16 cellular contexts compared by ENCODE assay signal in the genomic region with DNA sequence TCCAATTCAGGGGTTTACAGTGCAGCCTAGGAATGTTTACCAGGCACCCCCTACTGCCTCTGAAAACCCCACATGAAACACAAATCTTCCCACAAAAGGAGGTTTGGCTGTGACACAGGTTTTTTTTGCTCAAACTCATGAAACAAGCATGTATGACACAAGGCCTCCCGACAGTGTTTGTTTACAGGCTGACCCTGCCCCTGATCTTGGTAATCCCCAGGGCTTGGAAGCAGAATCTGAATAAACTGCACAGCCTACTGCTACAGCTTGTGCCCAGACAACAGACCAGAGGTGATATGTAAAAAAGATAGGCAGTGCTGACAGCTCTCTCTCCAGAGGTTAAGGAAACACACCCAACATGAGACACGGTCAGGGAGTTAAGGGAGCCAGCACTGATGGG.
DNase-seq lines count a peak whose midpoint lies in the region; ATAC-seq, FAIRE-seq and TF ChIP-seq lines count a peak whose summit lies in the region.
"Had no signal": no experiment of that assay in that cellular context is flagged by ENCODE, and none has a peak within 500 bp of the region (broad histone marks: within the 10 kb centered on the region; RNA-seq: fewer than 3 reads in every experiment).

No MANE protein-coding gene starts in this region.

- H3K36me3 Mint-ChIP-seq in type B pancreatic cell: peaks cover 19% of the 10 kb centered on the region

- no peaks in the 10 kb centered on the region for H3K27me3 Mint-ChIP-seq in type B pancreatic cell
- H3K27me3 Mint-ChIP-seq: activated naive CD8-positive, alpha-beta T cell treated with anti-CD3 and anti-CD28 coated beads, Interleukin-2, amount 10 ng/mL, durations not matched to agents 7 days and 5 days; naive thymus-derived CD4-positive, alpha-beta T cell had no signal

- peaks cover 1% of the 10 kb centered on the region for H3K36me3 ChIP-seq in bronchial epithelial cell (ENCODE audit: control insufficient read depth, insufficient read depth, low read length)
- H3K36me3 ChIP-seq in sigmoid colon: no peaks in the 10 kb centered on the region

- intact Hi-C loops in sigmoid colon (cut with DNase I): no loop called here

- H3K27ac Mint-ChIP-seq in type B pancreatic cell: no peak overlapping the region
- H3K27ac Mint-ChIP-seq: activated naive CD8-positive, alpha-beta T cell treated with anti-CD3 and anti-CD28 coated beads, Interleukin-2, amount 10 ng/mL, durations not matched to agents 7 days and 5 days had no signal

- H3K27me3 ChIP-seq in bronchial epithelial cell (ENCODE audit: control insufficient read depth, insufficient read depth, low read length): no peaks in the 10 kb centered on the region
- no peaks in the 10 kb centered on the region for H3K27me3 ChIP-seq in sigmoid colon
- H3K27me3 ChIP-seq: tibial artery had no signal

- DNase-seq in A549 (ENCODE audit: low read depth in 1 of 2, low spot score in 1 of 2) (peak in 1 of 2 experiments; percentile 25), HS-5 (ENCODE audit: low read depth) (peak; percentile 30), bronchial epithelial cell (ENCODE audit: low read depth) (peak; percentile 50), left kidney (ENCODE audit: low read depth, low spot score) (peak; percentile 35), C1 segment of cervical spinal cord (lab: John Stamatoyannopoulos, UW) (no peak), sigmoid colon (no peak), amygdala (lab: John Stamatoyannopoulos, UW) (no peak), type B pancreatic cell (ENCODE audit: extremely low spot score, unreplicated experiment) (no peak)
- DNase-seq: activated CD4-positive, alpha-beta T cell treated with anti-CD3 and anti-CD28 coated beads, Interleukin-2, amount 50 U/mL, for 1 hour; activated naive CD8-positive, alpha-beta T cell treated with anti-CD3 and anti-CD28 coated beads, Interleukin-2, amount 10 ng/mL, durations not matched to agents 7 days and 5 days; foreskin melanocyte; KBM-7; naive thymus-derived CD4-positive, alpha-beta T cell; SIG-M5; stimulated activated CD4-positive, alpha-beta T cell treated with anti-CD3 and anti-CD28 coated beads, Interleukin-2, amount 100 ng/mL, for 48 hours; tibial artery had no signal

- 12% methylated on average over 2 of the region's 2 CpGs for WGBS in A549 (ENCODE audit: missing lambda C conversion rate)
- WGBS in sigmoid colon, 2 donors: 67 to 80% methylated on average over 2 of the region's 2 CpGs

- no peak overlapping the region for H3K4me3 ChIP-seq in A549
- no peak overlapping the region for H3K4me3 ChIP-seq in bronchial epithelial cell (ENCODE audit: low read depth, low read length)
- no peak overlapping the region for H3K4me3 ChIP-seq in sigmoid colon
- H3K4me3 ChIP-seq: tibial artery had no signal

- FAIRE-seq in A549 (lab: Jason Lieb, UNC) (no peak), bronchial epithelial cell (lab: Jason Lieb, UNC) (no peak)

- peaks cover 18% of the 10 kb centered on the region for H3K4me1 Mint-ChIP-seq in type B pancreatic cell (ENCODE audit: unreplicated experiment)

- no peaks in the 10 kb centered on the region for H3K9me3 ChIP-seq in A549
- H3K9me3 ChIP-seq in sigmoid colon: no peaks in the 10 kb centered on the region
- H3K9me3 ChIP-seq: tibial artery had no signal

- H3K9me3 Mint-ChIP-seq in type B pancreatic cell: no peaks in the 10 kb centered on the region
- H3K9me3 Mint-ChIP-seq: activated naive CD8-positive, alpha-beta T cell treated with anti-CD3 and anti-CD28 coated beads, Interleukin-2, amount 10 ng/mL, durations not matched to agents 7 days and 5 days; naive thymus-derived CD4-positive, alpha-beta T cell had no signal

- 0 out of 5 replicates have a peak, but pooled peaks of 1 of the 2 experiments have one; percentile 13 for TF ChIP-seq EP300 in A549 (IDR thresholded peaks at IDR 0.05)
- no peak for TF ChIP-seq EP300 in sigmoid colon (IDR thresholded peaks at IDR 0.05)

- CTCF ChIA-PET in A549 (lab: Yijun Ruan, JAX): no interaction called here

- H3K4me3 Mint-ChIP-seq in type B pancreatic cell: no peak overlapping the region
- H3K4me3 Mint-ChIP-seq: activated naive CD8-positive, alpha-beta T cell treated with anti-CD3 and anti-CD28 coated beads, Interleukin-2, amount 10 ng/mL, durations not matched to agents 7 days and 5 days had no signal

- peak overlapping the region; percentile 44 for H3K4me2 ChIP-seq in A549

- peaks cover 36% of the 10 kb centered on the region for H3K4me1 ChIP-seq in A549
- H3K4me1 ChIP-seq in sigmoid colon: peaks cover 0 to 21% (median 14%) of the 10 kb centered on the region in 4 donors

- TF ChIP-seq RAD21 in A549 (conservative IDR thresholded peaks at IDR 0.05 in 1 of 2, IDR thresholded peaks at IDR 0.05 in 1 of 2): no peak

- peak in 1 of 2 experiments; percentile 68; a peak in 3 of 6 replicates for ATAC-seq in A549
- ATAC-seq: naive thymus-derived CD4-positive, alpha-beta T cell had no signal

- POLR2A ChIA-PET in A549 (lab: Yijun Ruan, JAX): no interaction called here

- TF ChIP-seq POLR2A in A549 (IDR thresholded peaks at IDR 0.05; ENCODE audit: low read length): no peak
- TF ChIP-seq POLR2A in sigmoid colon (IDR thresholded peaks at IDR 0.05): no peak

- TF ChIP-seq CTCF in A549 (IDR thresholded peaks at IDR 0.05) (no peak), bronchial epithelial cell (IDR thresholded peaks at IDR 0.05; ENCODE audit: insufficient read depth, low read length, severe bottlenecking) (no peak), sigmoid colon (IDR thresholded peaks at IDR 0.05) (no peak), type B pancreatic cell (conservative IDR thresholded peaks at IDR 0.05) (no peak)

- no peak overlapping the region; a peak in 1 of 6 replicates for H3K27ac ChIP-seq in A549
- H3K27ac ChIP-seq in sigmoid colon: no peak overlapping the region
- H3K27ac ChIP-seq: tibial artery had no signal

TF ChIP-seq in A549, 52 proteins besides CTCF, POLR2A, EP300 and RAD21:
- TF ChIP-seq HOXB5 (CRISPR knock-in tag; IDR thresholded peaks at IDR 0.05) (no peak), FOSL2 (IDR thresholded peaks at IDR 0.05) (no peak), FOSL2 (CRISPR knock-in tag; IDR thresholded peaks at IDR 0.05) (no peak), EHMT2 (IDR thresholded peaks at IDR 0.05; ENCODE audit: low read depth) (no peak), RNF2 (IDR thresholded peaks at IDR 0.05; ENCODE audit: borderline replicate concordance, low read depth) (no peak), EHF (CRISPR knock-in tag; IDR thresholded peaks at IDR 0.05) (no peak), RARB (CRISPR knock-in tag; IDR thresholded peaks at IDR 0.05) (no peak), POLR2AphosphoS2 (conservative IDR thresholded peaks at IDR 0.05; ENCODE audit: low read length) (no peak), HEYL (CRISPR knock-in tag; IDR thresholded peaks at IDR 0.05) (no peak), CHD2 (IDR thresholded peaks at IDR 0.05; ENCODE audit: low read length, partially characterized antibody) (no peak), HOXB13 (CRISPR knock-in tag; IDR thresholded peaks at IDR 0.05; ENCODE audit: low read depth) (no peak), CBX8 (IDR thresholded peaks at IDR 0.05) (no peak), CHD4 (IDR thresholded peaks at IDR 0.05; ENCODE audit: borderline replicate concordance) (no peak), JUN (IDR thresholded peaks at IDR 0.05) (no peak), MAZ (IDR thresholded peaks at IDR 0.05; ENCODE audit: borderline replicate concordance, low read depth, low read length) (no peak), CBX2 (IDR thresholded peaks at IDR 0.05; ENCODE audit: borderline replicate concordance, low read depth) (no peak), NPAS2 (CRISPR knock-in tag; IDR thresholded peaks at IDR 0.05; ENCODE audit: borderline replicate concordance) (no peak)
- TF ChIP-seq, protein P1, sequence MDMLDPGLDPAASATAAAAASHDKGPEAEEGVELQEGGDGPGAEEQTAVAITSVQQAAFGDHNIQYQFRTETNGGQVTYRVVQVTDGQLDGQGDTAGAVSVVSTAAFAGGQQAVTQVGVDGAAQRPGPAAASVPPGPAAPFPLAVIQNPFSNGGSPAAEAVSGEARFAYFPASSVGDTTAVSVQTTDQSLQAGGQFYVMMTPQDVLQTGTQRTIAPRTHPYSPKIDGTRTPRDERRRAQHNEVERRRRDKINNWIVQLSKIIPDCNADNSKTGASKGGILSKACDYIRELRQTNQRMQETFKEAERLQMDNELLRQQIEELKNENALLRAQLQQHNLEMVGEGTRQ (IDR thresholded peaks at IDR 0.05): no peak
- TF ChIP-seq, protein P2, sequence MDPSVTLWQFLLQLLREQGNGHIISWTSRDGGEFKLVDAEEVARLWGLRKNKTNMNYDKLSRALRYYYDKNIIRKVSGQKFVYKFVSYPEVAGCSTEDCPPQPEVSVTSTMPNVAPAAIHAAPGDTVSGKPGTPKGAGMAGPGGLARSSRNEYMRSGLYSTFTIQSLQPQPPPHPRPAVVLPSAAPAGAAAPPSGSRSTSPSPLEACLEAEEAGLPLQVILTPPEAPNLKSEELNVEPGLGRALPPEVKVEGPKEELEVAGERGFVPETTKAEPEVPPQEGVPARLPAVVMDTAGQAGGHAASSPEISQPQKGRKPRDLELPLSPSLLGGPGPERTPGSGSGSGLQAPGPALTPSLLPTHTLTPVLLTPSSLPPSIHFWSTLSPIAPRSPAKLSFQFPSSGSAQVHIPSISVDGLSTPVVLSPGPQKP (IDR thresholded peaks at IDR 0.05; ENCODE audit: low read depth, low read length): no peak
- TF ChIP-seq, protein P3, sequence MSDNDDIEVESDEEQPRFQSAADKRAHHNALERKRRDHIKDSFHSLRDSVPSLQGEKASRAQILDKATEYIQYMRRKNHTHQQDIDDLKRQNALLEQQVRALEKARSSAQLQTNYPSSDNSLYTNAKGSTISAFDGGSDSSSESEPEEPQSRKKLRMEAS (IDR thresholded peaks at IDR 0.05): no peak

Comparison
In these comparisons a context has a peak if more than half of its experiments do, and no peak if none do; other contexts are left out.
1. DNase-seq: peak in HS-5 (single experiment), bronchial epithelial cell (single experiment) and left kidney (single experiment); none in C1 segment of cervical spinal cord (0 of 14), sigmoid colon (single experiment), amygdala (0 of 56) and type B pancreatic cell (single experiment).